ENCODE assay signal across 1 cellular context in the genomic region with DNA sequence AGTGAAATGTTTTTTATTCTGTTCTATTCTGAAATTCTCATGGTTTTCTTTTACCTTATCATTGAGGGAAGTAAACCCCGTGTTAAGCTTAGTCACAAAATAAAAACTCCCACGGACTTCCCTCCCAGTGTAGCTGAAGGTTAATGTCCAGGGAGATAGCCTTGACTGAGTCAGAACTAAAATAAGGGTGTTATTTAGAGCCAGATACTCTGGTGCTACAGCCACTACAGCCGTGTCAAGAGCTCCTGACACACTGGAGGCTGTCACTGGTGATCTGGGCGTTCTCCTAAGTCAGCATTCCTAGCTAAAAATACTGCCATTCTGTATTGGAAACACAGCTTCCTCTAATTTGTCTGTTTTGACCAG.
TF ChIP-seq lines count a peak whose summit lies in the region.

No MANE protein-coding gene starts in this region.

TF ChIP-seq in K562, 482 proteins besides CTCF, POLR2A, EP300 and RAD21 (continued from another document):
- TF ChIP-seq, protein P1, sequence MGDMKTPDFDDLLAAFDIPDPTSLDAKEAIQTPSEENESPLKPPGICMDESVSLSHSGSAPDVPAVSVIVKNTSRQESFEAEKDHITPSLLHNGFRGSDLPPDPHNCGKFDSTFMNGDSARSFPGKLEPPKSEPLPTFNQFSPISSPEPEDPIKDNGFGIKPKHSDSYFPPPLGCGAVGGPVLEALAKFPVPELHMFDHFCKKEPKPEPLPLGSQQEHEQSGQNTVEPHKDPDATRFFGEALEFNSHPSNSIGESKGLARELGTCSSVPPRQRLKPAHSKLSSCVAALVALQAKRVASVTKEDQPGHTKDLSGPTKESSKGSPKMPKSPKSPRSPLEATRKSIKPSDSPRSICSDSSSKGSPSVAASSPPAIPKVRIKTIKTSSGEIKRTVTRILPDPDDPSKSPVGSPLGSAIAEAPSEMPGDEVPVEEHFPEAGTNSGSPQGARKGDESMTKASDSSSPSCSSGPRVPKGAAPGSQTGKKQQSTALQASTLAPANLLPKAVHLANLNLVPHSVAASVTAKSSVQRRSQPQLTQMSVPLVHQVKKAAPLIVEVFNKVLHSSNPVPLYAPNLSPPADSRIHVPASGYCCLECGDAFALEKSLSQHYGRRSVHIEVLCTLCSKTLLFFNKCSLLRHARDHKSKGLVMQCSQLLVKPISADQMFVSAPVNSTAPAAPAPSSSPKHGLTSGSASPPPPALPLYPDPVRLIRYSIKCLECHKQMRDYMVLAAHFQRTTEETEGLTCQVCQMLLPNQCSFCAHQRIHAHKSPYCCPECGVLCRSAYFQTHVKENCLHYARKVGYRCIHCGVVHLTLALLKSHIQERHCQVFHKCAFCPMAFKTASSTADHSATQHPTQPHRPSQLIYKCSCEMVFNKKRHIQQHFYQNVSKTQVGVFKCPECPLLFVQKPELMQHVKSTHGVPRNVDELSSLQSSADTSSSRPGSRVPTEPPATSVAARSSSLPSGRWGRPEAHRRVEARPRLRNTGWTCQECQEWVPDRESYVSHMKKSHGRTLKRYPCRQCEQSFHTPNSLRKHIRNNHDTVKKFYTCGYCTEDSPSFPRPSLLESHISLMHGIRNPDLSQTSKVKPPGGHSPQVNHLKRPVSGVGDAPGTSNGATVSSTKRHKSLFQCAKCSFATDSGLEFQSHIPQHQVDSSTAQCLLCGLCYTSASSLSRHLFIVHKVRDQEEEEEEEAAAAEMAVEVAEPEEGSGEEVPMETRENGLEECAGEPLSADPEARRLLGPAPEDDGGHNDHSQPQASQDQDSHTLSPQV (IDR thresholded peaks at IDR 0.05) = peak; percentile 17; the same call in 1 of the 2 replicates
- TF ChIP-seq, protein P2, sequence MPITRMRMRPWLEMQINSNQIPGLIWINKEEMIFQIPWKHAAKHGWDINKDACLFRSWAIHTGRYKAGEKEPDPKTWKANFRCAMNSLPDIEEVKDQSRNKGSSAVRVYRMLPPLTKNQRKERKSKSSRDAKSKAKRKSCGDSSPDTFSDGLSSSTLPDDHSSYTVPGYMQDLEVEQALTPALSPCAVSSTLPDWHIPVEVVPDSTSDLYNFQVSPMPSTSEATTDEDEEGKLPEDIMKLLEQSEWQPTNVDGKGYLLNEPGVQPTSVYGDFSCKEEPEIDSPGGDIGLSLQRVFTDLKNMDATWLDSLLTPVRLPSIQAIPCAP (CRISPR knock-in tag; IDR thresholded peaks at IDR 0.05; ENCODE audit: borderline replicate concordance) = no peak
- TF ChIP-seq NEUROD1 (IDR thresholded peaks at IDR 0.05; ENCODE audit: borderline replicate concordance, low read depth, low read length, partially characterized antibody) = peak; percentile 44
- TF ChIP-seq FOSL1 (tag; conservative IDR thresholded peaks at IDR 0.05) = peak; percentile 93
- 0 out of 2 replicates have a peak, but pooled peaks have one; percentile 23 for TF ChIP-seq MBD2 (IDR thresholded peaks at IDR 0.05; ENCODE audit: borderline replicate concordance, low read depth)
- TF ChIP-seq SIX5 (IDR thresholded peaks at IDR 0.05; ENCODE audit: borderline replicate concordance in 1 of 2, insufficient read depth in 1 of 2, low read depth in 1 of 2, low read length in 2 of 2) = no peak
- TF ChIP-seq CXXC5 (CRISPR knock-in tag; IDR thresholded peaks at IDR 0.05) = no peak
- TF ChIP-seq HDAC6 (IDR thresholded peaks at IDR 0.05; ENCODE audit: low read depth, low read length) = no peak
- 0 out of 4 replicates have a peak, but pooled peaks of 1 of the 2 experiments have one; percentile 37 for TF ChIP-seq RCOR1 (IDR thresholded peaks at IDR 0.05; ENCODE audit: borderline replicate concordance in 1 of 2, low read depth in 2 of 2, low read length in 2 of 2)
- TF ChIP-seq GATAD2B (IDR thresholded peaks at IDR 0.05; ENCODE audit: borderline replicate concordance) = peak; percentile 48; the same call in 1 of the 2 replicates
- no peak for TF ChIP-seq ZNF24 (IDR thresholded peaks at IDR 0.05)
- TF ChIP-seq, protein P3, sequence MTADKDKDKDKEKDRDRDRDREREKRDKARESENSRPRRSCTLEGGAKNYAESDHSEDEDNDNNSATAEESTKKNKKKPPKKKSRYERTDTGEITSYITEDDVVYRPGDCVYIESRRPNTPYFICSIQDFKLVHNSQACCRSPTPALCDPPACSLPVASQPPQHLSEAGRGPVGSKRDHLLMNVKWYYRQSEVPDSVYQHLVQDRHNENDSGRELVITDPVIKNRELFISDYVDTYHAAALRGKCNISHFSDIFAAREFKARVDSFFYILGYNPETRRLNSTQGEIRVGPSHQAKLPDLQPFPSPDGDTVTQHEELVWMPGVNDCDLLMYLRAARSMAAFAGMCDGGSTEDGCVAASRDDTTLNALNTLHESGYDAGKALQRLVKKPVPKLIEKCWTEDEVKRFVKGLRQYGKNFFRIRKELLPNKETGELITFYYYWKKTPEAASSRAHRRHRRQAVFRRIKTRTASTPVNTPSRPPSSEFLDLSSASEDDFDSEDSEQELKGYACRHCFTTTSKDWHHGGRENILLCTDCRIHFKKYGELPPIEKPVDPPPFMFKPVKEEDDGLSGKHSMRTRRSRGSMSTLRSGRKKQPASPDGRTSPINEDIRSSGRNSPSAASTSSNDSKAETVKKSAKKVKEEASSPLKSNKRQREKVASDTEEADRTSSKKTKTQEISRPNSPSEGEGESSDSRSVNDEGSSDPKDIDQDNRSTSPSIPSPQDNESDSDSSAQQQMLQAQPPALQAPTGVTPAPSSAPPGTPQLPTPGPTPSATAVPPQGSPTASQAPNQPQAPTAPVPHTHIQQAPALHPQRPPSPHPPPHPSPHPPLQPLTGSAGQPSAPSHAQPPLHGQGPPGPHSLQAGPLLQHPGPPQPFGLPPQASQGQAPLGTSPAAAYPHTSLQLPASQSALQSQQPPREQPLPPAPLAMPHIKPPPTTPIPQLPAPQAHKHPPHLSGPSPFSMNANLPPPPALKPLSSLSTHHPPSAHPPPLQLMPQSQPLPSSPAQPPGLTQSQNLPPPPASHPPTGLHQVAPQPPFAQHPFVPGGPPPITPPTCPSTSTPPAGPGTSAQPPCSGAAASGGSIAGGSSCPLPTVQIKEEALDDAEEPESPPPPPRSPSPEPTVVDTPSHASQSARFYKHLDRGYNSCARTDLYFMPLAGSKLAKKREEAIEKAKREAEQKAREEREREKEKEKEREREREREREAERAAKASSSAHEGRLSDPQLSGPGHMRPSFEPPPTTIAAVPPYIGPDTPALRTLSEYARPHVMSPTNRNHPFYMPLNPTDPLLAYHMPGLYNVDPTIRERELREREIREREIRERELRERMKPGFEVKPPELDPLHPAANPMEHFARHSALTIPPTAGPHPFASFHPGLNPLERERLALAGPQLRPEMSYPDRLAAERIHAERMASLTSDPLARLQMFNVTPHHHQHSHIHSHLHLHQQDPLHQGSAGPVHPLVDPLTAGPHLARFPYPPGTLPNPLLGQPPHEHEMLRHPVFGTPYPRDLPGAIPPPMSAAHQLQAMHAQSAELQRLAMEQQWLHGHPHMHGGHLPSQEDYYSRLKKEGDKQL (CRISPR knock-in tag; IDR thresholded peaks at IDR 0.05; ENCODE audit: borderline replicate concordance) = no peak
- TF ChIP-seq CREM (IDR thresholded peaks at IDR 0.05; ENCODE audit: low read depth) = peak; percentile 40; the same call in 1 of the 2 replicates
- TF ChIP-seq JUN (IDR thresholded peaks at IDR 0.05; ENCODE audit: borderline replicate concordance, low read depth, low read length) = peak; percentile 86; the same call in 1 of the 2 replicates
- no peak for TF ChIP-seq JUN (CRISPR knock-in tag; IDR thresholded peaks at IDR 0.05; ENCODE audit: borderline replicate concordance)
- peak; percentile 83 for TF ChIP-seq MAFG (tag; conservative IDR thresholded peaks at IDR 0.05)
- TF ChIP-seq SMARCE1 (IDR thresholded peaks at IDR 0.05) = peak; percentile 90
- TF ChIP-seq ZNF668 (CRISPR knock-in tag; IDR thresholded peaks at IDR 0.05) = no peak
- no peak for TF ChIP-seq NR2C2 (CRISPR knock-in tag; IDR thresholded peaks at IDR 0.05)
- peak; percentile 54; the same call in 1 of the 2 replicates for TF ChIP-seq NR2C2 (tag; IDR thresholded peaks at IDR 0.05)
- TF ChIP-seq, protein P4, sequence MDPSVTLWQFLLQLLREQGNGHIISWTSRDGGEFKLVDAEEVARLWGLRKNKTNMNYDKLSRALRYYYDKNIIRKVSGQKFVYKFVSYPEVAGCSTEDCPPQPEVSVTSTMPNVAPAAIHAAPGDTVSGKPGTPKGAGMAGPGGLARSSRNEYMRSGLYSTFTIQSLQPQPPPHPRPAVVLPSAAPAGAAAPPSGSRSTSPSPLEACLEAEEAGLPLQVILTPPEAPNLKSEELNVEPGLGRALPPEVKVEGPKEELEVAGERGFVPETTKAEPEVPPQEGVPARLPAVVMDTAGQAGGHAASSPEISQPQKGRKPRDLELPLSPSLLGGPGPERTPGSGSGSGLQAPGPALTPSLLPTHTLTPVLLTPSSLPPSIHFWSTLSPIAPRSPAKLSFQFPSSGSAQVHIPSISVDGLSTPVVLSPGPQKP (CRISPR knock-in tag; IDR thresholded peaks at IDR 0.05) = no peak
- peak; percentile 84 for TF ChIP-seq SMARCC2 (IDR thresholded peaks at IDR 0.05; ENCODE audit: low read depth)
- TF ChIP-seq ZNF224 (CRISPR knock-in tag; IDR thresholded peaks at IDR 0.05) = no peak
- no peak for TF ChIP-seq TRIM28 (IDR thresholded peaks at IDR 0.05)
- 0 out of 2 replicates have a peak, but pooled peaks have one; percentile 24 for TF ChIP-seq ZNF766 (CRISPR knock-in tag; conservative IDR thresholded peaks at IDR 0.05)
- peak; percentile 59 for TF ChIP-seq NCOR1 (IDR thresholded peaks at IDR 0.05)
- TF ChIP-seq MAZ (CRISPR knock-in tag; conservative IDR thresholded peaks at IDR 0.05 in 1 of 2, IDR thresholded peaks at IDR 0.05 in 1 of 2) = no peak
- TF ChIP-seq MTA3 (IDR thresholded peaks at IDR 0.05; ENCODE audit: borderline replicate concordance) = peak; percentile 28; the same call in 1 of the 2 replicates
- TF ChIP-seq MEF2D (tag; conservative IDR thresholded peaks at IDR 0.05; ENCODE audit: low read depth) = peak; percentile 31; the same call in 1 of the 2 replicates
- peak; percentile 92 for TF ChIP-seq C11orf30 (IDR thresholded peaks at IDR 0.05; ENCODE audit: low read depth)
- TF ChIP-seq TEAD4 (IDR thresholded peaks at IDR 0.05; ENCODE audit: low read length) = peak; percentile 63
- no peak for TF ChIP-seq TEAD4 (CRISPR knock-in tag; IDR thresholded peaks at IDR 0.05; ENCODE audit: borderline replicate concordance)
- TF ChIP-seq, protein P5, sequence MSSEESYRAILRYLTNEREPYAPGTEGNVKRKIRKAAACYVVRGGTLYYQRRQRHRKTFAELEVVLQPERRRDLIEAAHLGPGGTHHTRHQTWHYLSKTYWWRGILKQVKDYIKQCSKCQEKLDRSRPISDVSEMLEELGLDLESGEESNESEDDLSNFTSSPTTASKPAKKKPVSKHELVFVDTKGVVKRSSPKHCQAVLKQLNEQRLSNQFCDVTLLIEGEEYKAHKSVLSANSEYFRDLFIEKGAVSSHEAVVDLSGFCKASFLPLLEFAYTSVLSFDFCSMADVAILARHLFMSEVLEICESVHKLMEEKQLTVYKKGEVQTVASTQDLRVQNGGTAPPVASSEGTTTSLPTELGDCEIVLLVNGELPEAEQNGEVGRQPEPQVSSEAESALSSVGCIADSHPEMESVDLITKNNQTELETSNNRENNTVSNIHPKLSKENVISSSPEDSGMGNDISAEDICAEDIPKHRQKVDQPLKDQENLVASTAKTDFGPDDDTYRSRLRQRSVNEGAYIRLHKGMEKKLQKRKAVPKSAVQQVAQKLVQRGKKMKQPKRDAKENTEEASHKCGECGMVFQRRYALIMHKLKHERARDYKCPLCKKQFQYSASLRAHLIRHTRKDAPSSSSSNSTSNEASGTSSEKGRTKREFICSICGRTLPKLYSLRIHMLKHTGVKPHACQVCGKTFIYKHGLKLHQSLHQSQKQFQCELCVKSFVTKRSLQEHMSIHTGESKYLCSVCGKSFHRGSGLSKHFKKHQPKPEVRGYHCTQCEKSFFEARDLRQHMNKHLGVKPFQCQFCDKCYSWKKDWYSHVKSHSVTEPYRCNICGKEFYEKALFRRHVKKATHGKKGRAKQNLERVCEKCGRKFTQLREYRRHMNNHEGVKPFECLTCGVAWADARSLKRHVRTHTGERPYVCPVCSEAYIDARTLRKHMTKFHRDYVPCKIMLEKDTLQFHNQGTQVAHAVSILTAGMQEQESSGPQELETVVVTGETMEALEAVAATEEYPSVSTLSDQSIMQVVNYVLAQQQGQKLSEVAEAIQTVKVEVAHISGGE (CRISPR knock-in tag; IDR thresholded peaks at IDR 0.05) = peak in 1 of 3 experiments; percentile 71; a peak in 2 of 6 replicates
- 0 out of 2 replicates have a peak, but pooled peaks have one; percentile 53 for TF ChIP-seq ZNF175 (CRISPR knock-in tag; IDR thresholded peaks at IDR 0.05; ENCODE audit: low read depth)
- TF ChIP-seq, protein P6, sequence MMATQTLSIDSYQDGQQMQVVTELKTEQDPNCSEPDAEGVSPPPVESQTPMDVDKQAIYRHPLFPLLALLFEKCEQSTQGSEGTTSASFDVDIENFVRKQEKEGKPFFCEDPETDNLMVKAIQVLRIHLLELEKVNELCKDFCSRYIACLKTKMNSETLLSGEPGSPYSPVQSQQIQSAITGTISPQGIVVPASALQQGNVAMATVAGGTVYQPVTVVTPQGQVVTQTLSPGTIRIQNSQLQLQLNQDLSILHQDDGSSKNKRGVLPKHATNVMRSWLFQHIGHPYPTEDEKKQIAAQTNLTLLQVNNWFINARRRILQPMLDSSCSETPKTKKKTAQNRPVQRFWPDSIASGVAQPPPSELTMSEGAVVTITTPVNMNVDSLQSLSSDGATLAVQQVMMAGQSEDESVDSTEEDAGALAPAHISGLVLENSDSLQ (IDR thresholded peaks at IDR 0.05) = peak; percentile 68
